7 cellular contexts compared by ENCODE assay signal in genomic region chr10:46573884-46574283, GRCh38. TPM values are rescaled to one million over a fixed set of nuclear protein-coding genes. Genes with fewer than 3 reads are reported as not detected.
"Had no signal": no experiment of that assay in that cellular context is flagged by ENCODE, and none has a peak within 500 bp of the region (broad histone marks: within the 10 kb centered on the region; RNA-seq: fewer than 3 reads in every experiment).

No MANE protein-coding gene starts in this region.

RNA-seq across cellular contexts. Expression of gene GPRIN2, which starts 17.4 kb away (rescaled TPM):
- total RNA-seq: naive thymus-derived CD8-positive, alpha-beta T cell; natural killer cell treated with Interleukin-12 subunit alpha and Interleukin-12 subunit beta and Interleukin-15 and Interleukin-18, amount 100 ng/mL, for 72 hours; osteoblast; posterior vena cava; pulmonary artery endothelial cell; smooth muscle cell; spleen had no signal
- polyA plus RNA-seq: naive thymus-derived CD8-positive, alpha-beta T cell; spleen had no signal
